ENCODE assay signal across 11 cellular contexts in the genomic region with DNA sequence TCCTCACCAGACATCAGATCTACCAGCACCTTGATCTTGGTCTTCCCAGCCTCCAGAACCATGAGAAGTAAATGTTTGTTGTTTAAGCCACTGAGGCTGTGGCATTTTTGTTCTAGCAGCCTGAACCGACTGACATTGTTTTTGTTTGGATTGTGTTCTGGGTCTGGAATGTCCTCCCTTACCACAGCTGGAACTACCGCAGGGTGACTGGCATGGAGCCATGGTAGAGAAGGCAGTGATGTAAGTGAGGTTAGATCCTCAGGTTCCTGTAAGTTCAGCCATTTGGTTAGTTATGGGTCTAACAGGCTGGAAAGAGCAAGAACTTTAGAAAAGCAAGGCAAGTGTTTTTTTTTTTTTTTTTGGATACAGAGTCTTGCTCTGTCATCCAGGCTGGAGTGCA.
DNase-seq lines count a peak whose midpoint lies in the region; FAIRE-seq and TF ChIP-seq lines count a peak whose summit lies in the region.
"Had no signal": no experiment of that assay in that cellular context is flagged by ENCODE, and none has a peak within 500 bp of the region (broad histone marks: within the 10 kb centered on the region; RNA-seq: fewer than 3 reads in every experiment).

No MANE protein-coding gene starts in this region.

- no TSS peak for BruUV-seq in Calu3 (replicated peaks; lab: Mats Ljungman, UMichigan)

- no peak for FAIRE-seq in urothelium cell line (lab: Jason Lieb, UNC)

- no peaks in the 10 kb centered on the region for H3K36me3 ChIP-seq in colonic mucosa

- no peak overlapping the region; the same call in 1 of the 2 replicates for H3K4me3 Mint-ChIP-seq in HFFc6
- H3K4me3 Mint-ChIP-seq in Calu3 (ENCODE audit: low read depth, unreplicated experiment) = no peak overlapping the region
- H3K4me3 Mint-ChIP-seq: dendritic cell treated with granulocyte-macrophage colony-stimulating factor and Interleukin-4, amounts not matched to agents 40 ng/mL and 50 ng/mL, for 4 days; IgD-negative memory B cell; natural killer cell had no signal

- TF ChIP-seq CTCF in HFFc6 (IDR thresholded peaks at IDR 0.05) = no peak
- TF ChIP-seq CTCF in cardiac fibroblast (IDR thresholded peaks at IDR 0.05; ENCODE audit: low read depth, low read length) = no peak
- no peak for TF ChIP-seq CTCF in Calu3 (IDR thresholded peaks at IDR 0.05; ENCODE audit: unreplicated experiment)
- TF ChIP-seq CTCF in colonic mucosa (IDR thresholded peaks at IDR 0.05) = no peak

- H3K27ac ChIP-seq in colonic mucosa = no peak overlapping the region
- H3K27ac ChIP-seq: VCaP had no signal

- no peak overlapping the region for H3K9ac ChIP-seq in colonic mucosa (ENCODE audit: low read depth in 2 of 2, low read length in 2 of 2)

- intact Hi-C loops in Calu3 (cut with micrococcal nuclease; ENCODE audit: unreplicated experiment) = no loop called here
- intact Hi-C loops in colonic mucosa (cut with DNase I) = loop anchor here (10.0 kb wide), 1 partner anchor 166 kb away; no protein-coding TSS in a partner anchor

- CTCF ChIA-PET in Calu3 (lab: Charles Lee) = interaction anchor here (1.3 kb wide), 1 partner anchor 125 kb away, joined by 4 read pairs; no protein-coding TSS in a partner anchor

- H3K27ac Mint-ChIP-seq in HFFc6 = peak overlapping the region; percentile 36; the same call in 1 of the 2 replicates
- no peak overlapping the region for H3K27ac Mint-ChIP-seq in Calu3 (ENCODE audit: unreplicated experiment)
- H3K27ac Mint-ChIP-seq: dendritic cell treated with granulocyte-macrophage colony-stimulating factor and Interleukin-4, amounts not matched to agents 40 ng/mL and 50 ng/mL, for 4 days; IgD-negative memory B cell; natural killer cell had no signal

- H3K36me3 Mint-ChIP-seq in HFFc6 (ENCODE audit: low read depth) (no peaks in the 10 kb centered on the region), Calu3 (ENCODE audit: insufficient read depth, unreplicated experiment) (no peaks in the 10 kb centered on the region)
- H3K36me3 Mint-ChIP-seq: natural killer cell had no signal

- H3K4me3 ChIP-seq in cardiac fibroblast (replicated peaks in 1 of 2; ENCODE audit: low read depth in 2 of 2, low read length in 2 of 2) (no peak overlapping the region), colonic mucosa (no peak overlapping the region)

- H3K27me3 ChIP-seq in colonic mucosa = no peaks in the 10 kb centered on the region

- peaks cover 37% of the 10 kb centered on the region for H3K4me1 Mint-ChIP-seq in HFFc6 (ENCODE audit: low read depth)
- H3K4me1 Mint-ChIP-seq in Calu3 (ENCODE audit: low read depth, unreplicated experiment) = no peaks in the 10 kb centered on the region
- H3K4me1 Mint-ChIP-seq: natural killer cell had no signal

- H3K9me3 Mint-ChIP-seq in HFFc6 = no peaks in the 10 kb centered on the region
- no peaks in the 10 kb centered on the region for H3K9me3 Mint-ChIP-seq in Calu3 (ENCODE audit: low read depth, unreplicated experiment)
- H3K9me3 Mint-ChIP-seq: dendritic cell treated with granulocyte-macrophage colony-stimulating factor and Interleukin-4, amounts not matched to agents 40 ng/mL and 50 ng/mL, for 4 days; IgD-negative memory B cell; natural killer cell had no signal

- H3K9me3 ChIP-seq in colonic mucosa = no peaks in the 10 kb centered on the region

- H3K4me1 ChIP-seq in colonic mucosa = no peaks in the 10 kb centered on the region

- DNase-seq in HFFc6 = peak; percentile 85
- DNase-seq in cardiac fibroblast (ENCODE audit: low read depth in 2 of 2) = peak; percentile 90 to 92
- DNase-seq in iris pigment epithelial cell (ENCODE audit: low read depth) = peak; percentile 96
- DNase-seq in urothelium cell line (ENCODE audit: low spot score) = peak; percentile 40
- no peak for DNase-seq in Calu3
- no peak for DNase-seq in MV-4-11 (lab: John Stamatoyannopoulos, UW)
- no peak for DNase-seq in colonic mucosa
- DNase-seq: natural killer cell had no signal

- no peaks in the 10 kb centered on the region; the same call in none of the 2 replicates for H3K27me3 Mint-ChIP-seq in HFFc6 (ENCODE audit: insufficient read depth)
- H3K27me3 Mint-ChIP-seq in Calu3 (ENCODE audit: unreplicated experiment) = no peaks in the 10 kb centered on the region
- H3K27me3 Mint-ChIP-seq: dendritic cell treated with granulocyte-macrophage colony-stimulating factor and Interleukin-4, amounts not matched to agents 40 ng/mL and 50 ng/mL, for 4 days; IgD-negative memory B cell had no signal

Comparison
In these comparisons a context has a peak if more than half of its experiments do, and no peak if none do; other contexts are left out.
1. DNase-seq: peak in HFFc6 (single experiment), cardiac fibroblast (2 of 2), iris pigment epithelial cell (single experiment) and urothelium cell line (single experiment); none in Calu3 (single experiment), MV-4-11 (single experiment) and colonic mucosa (single experiment).